ENCODE assay signal across 17 cellular contexts in genomic region chr18:80191264-80191663, GRCh38. TPM values are rescaled to one million over a fixed set of nuclear protein-coding genes. Genes with fewer than 3 reads are reported as not detected.
"Had no signal": no experiment of that assay in that cellular context is flagged by ENCODE, and none has a peak within 500 bp of the region (broad histone marks: within the 10 kb centered on the region; RNA-seq: fewer than 3 reads in every experiment).

No MANE protein-coding gene starts in this region.

- DNase-seq: activated CD4-positive, alpha-beta T cell treated with anti-CD3 and anti-CD28 coated beads for 48 hours; activated CD8-positive, alpha-beta T cell treated with anti-CD3 and anti-CD28 coated beads for 36 hours; activated naive CD4-positive, alpha-beta T cell; activated naive CD8-positive, alpha-beta T cell treated with anti-CD3 and anti-CD28 coated beads for 36 hours; activated T-cell treated with anti-CD3 and anti-CD28 coated beads, Interleukin-2, amount 50 U/mL, for 4 hours; colonic mucosa; effector memory CD8-positive, alpha-beta T cell; glutamatergic neuron; hippocampal formation; left ventricle myocardium superior; mammary epithelial cell; midbrain; natural killer cell; ovary; stimulated activated CD4-positive, alpha-beta T cell treated with anti-CD3 and anti-CD28 coated beads, Interleukin-4, amount 100 ng/mL, for 4 hours; stimulated activated naive CD8-positive, alpha-beta T cell treated with anti-CD3 and anti-CD28 coated beads, Interleukin-15, amount 100 ng/mL, for 72 hours; transverse colon had no signal

- ATAC-seq: activated CD8-positive, alpha-beta T cell treated with anti-CD3 and anti-CD28 coated beads for 36 hours; activated T-cell treated with anti-CD3 and anti-CD28 coated beads, Interleukin-2, amount 50 U/mL, for 4 hours; effector memory CD8-positive, alpha-beta T cell; left ventricle myocardium superior; natural killer cell; stimulated activated naive CD8-positive, alpha-beta T cell treated with anti-CD3 and anti-CD28 coated beads, Interleukin-15, amount 100 ng/mL, for 72 hours had no signal

RNA-seq across cellular contexts. Expression of gene PARD6G, which starts 56.0 kb away (rescaled TPM):
- total RNA-seq: natural killer cell had no signal
